Comparison of ENCODE assay signal across 1 cellular context in genomic region chr11:64845736-64846129, GRCh38.
TF ChIP-seq lines count a peak whose summit lies in the region.

No MANE protein-coding gene starts in this region.

TF ChIP-seq in HepG2, 621 proteins besides CTCF, POLR2A, EP300 and RAD21:
- peak; percentile 97 for TF ChIP-seq ZNF770 (CRISPR knock-in tag; IDR thresholded peaks at IDR 0.05)
- 0 out of 2 replicates have a peak, but pooled peaks have one; percentile 67 for TF ChIP-seq ADNP (CRISPR knock-in tag; IDR thresholded peaks at IDR 0.05)
- TF ChIP-seq NRL (CRISPR knock-in tag; IDR thresholded peaks at IDR 0.05; ENCODE audit: borderline replicate concordance): 0 out of 2 replicates have a peak, but pooled peaks have one; percentile 43
- TF ChIP-seq KDM1A (CRISPR knock-in tag; IDR thresholded peaks at IDR 0.05): 0 out of 2 replicates have a peak, but pooled peaks have one; percentile 59
- TF ChIP-seq ZMYM3 (CRISPR knock-in tag; IDR thresholded peaks at IDR 0.05): peak; percentile 81
